ENCODE assay signal across 1 cellular context in the genomic region with DNA sequence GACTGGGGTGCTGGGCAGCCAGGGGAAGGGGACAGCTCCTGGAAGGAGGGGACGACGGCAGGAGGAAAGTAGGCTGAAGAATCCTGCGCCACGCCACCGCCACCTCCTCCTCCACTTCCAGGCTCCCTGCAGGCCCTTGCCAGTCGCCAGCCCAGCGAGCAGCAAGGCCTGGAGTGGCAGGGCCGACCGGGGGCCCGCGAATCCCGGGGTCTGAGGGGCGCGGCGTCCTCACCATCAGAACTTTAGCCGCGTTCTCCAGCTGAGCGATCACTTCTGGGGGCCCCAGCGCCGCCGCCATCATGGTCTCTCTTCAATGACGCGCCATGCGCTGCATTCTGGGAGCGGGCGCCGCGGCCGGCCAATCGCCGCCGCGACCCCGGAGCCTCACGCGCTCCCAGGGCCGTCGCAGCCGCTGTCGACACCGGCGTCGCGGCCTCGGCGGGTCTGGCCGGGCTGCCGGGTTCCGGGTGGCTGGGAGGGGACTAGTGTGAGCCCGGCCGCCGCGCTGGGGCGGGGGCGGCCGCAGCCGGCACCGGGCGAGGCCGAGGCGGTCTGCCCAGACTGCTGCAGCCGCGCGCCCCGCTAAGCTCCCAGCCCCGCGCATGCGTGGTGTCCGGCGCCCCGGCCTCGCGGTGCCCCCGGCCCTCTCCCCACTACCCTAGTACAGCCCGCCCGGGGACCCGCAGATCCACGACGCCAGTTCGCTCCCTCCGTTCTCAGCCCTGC.
TF ChIP-seq lines count a peak whose summit lies in the region.

XPO4 (minus strand) TSS at position 309 of the 726 bp plus-strand sequence; CDS start at position 301, 8 bp downstream.

TF ChIP-seq in WTC11, 78 proteins besides CTCF, POLR2A, EP300 and RAD21 (continued from another document and continues in another):
- no peak for TF ChIP-seq MLX (CRISPR knock-in tag; IDR thresholded peaks at IDR 0.05)
- TF ChIP-seq CREM (CRISPR knock-in tag; IDR thresholded peaks at IDR 0.05), result peak; percentile 85; the same call in 1 of the 2 replicates
- TF ChIP-seq ZNF138 (CRISPR knock-in tag; conservative IDR thresholded peaks at IDR 0.05), result no peak
- no peak for TF ChIP-seq SMAD4 (CRISPR knock-in tag; IDR thresholded peaks at IDR 0.05)
- no peak for TF ChIP-seq TP53 (CRISPR knock-in tag; IDR thresholded peaks at IDR 0.05)
- 0 out of 2 replicates have a peak, but pooled peaks have one; percentile 62 for TF ChIP-seq ZNF416 (CRISPR knock-in tag; IDR thresholded peaks at IDR 0.05)
- peak; percentile 83 for TF ChIP-seq ZNF232 (CRISPR knock-in tag; IDR thresholded peaks at IDR 0.05)
- TF ChIP-seq, protein P1, sequence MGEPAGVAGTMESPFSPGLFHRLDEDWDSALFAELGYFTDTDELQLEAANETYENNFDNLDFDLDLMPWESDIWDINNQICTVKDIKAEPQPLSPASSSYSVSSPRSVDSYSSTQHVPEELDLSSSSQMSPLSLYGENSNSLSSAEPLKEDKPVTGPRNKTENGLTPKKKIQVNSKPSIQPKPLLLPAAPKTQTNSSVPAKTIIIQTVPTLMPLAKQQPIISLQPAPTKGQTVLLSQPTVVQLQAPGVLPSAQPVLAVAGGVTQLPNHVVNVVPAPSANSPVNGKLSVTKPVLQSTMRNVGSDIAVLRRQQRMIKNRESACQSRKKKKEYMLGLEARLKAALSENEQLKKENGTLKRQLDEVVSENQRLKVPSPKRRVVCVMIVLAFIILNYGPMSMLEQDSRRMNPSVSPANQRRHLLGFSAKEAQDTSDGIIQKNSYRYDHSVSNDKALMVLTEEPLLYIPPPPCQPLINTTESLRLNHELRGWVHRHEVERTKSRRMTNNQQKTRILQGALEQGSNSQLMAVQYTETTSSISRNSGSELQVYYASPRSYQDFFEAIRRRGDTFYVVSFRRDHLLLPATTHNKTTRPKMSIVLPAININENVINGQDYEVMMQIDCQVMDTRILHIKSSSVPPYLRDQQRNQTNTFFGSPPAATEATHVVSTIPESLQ (CRISPR knock-in tag; IDR thresholded peaks at IDR 0.05), result no peak
- TF ChIP-seq, protein P2, sequence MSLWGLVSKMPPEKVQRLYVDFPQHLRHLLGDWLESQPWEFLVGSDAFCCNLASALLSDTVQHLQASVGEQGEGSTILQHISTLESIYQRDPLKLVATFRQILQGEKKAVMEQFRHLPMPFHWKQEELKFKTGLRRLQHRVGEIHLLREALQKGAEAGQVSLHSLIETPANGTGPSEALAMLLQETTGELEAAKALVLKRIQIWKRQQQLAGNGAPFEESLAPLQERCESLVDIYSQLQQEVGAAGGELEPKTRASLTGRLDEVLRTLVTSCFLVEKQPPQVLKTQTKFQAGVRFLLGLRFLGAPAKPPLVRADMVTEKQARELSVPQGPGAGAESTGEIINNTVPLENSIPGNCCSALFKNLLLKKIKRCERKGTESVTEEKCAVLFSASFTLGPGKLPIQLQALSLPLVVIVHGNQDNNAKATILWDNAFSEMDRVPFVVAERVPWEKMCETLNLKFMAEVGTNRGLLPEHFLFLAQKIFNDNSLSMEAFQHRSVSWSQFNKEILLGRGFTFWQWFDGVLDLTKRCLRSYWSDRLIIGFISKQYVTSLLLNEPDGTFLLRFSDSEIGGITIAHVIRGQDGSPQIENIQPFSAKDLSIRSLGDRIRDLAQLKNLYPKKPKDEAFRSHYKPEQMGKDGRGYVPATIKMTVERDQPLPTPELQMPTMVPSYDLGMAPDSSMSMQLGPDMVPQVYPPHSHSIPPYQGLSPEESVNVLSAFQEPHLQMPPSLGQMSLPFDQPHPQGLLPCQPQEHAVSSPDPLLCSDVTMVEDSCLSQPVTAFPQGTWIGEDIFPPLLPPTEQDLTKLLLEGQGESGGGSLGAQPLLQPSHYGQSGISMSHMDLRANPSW (CRISPR knock-in tag; conservative IDR thresholded peaks at IDR 0.05; ENCODE audit: low read depth), result no peak
- TF ChIP-seq JAZF1 (CRISPR knock-in tag; IDR thresholded peaks at IDR 0.05), result no peak
- TF ChIP-seq, protein P3, sequence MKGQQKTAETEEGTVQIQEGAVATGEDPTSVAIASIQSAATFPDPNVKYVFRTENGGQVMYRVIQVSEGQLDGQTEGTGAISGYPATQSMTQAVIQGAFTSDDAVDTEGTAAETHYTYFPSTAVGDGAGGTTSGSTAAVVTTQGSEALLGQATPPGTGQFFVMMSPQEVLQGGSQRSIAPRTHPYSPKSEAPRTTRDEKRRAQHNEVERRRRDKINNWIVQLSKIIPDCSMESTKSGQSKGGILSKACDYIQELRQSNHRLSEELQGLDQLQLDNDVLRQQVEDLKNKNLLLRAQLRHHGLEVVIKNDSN (CRISPR knock-in tag; IDR thresholded peaks at IDR 0.05), result no peak
- TF ChIP-seq SMAD3 (CRISPR knock-in tag; IDR thresholded peaks at IDR 0.05; ENCODE audit: borderline replicate concordance), result no peak
- TF ChIP-seq E2F4 (CRISPR knock-in tag; IDR thresholded peaks at IDR 0.05; ENCODE audit: borderline replicate concordance, low read depth), result no peak
- TF ChIP-seq ZNF425 (CRISPR knock-in tag; conservative IDR thresholded peaks at IDR 0.05), result no peak
- no peak for TF ChIP-seq NR3C1 (CRISPR knock-in tag; conservative IDR thresholded peaks at IDR 0.05; ENCODE audit: low read depth)
- no peak for TF ChIP-seq ZNF121 (CRISPR knock-in tag; IDR thresholded peaks at IDR 0.05)
- no peak for TF ChIP-seq JUN (CRISPR knock-in tag; IDR thresholded peaks at IDR 0.05)
- TF ChIP-seq ZNF671 (CRISPR knock-in tag; IDR thresholded peaks at IDR 0.05), result no peak
- peak; percentile 26; the same call in 1 of the 2 replicates for TF ChIP-seq GABPB1 (CRISPR knock-in tag; IDR thresholded peaks at IDR 0.05)
- no peak for TF ChIP-seq CBFB (CRISPR knock-in tag; IDR thresholded peaks at IDR 0.05; ENCODE audit: low read depth)
- TF ChIP-seq, protein P4, sequence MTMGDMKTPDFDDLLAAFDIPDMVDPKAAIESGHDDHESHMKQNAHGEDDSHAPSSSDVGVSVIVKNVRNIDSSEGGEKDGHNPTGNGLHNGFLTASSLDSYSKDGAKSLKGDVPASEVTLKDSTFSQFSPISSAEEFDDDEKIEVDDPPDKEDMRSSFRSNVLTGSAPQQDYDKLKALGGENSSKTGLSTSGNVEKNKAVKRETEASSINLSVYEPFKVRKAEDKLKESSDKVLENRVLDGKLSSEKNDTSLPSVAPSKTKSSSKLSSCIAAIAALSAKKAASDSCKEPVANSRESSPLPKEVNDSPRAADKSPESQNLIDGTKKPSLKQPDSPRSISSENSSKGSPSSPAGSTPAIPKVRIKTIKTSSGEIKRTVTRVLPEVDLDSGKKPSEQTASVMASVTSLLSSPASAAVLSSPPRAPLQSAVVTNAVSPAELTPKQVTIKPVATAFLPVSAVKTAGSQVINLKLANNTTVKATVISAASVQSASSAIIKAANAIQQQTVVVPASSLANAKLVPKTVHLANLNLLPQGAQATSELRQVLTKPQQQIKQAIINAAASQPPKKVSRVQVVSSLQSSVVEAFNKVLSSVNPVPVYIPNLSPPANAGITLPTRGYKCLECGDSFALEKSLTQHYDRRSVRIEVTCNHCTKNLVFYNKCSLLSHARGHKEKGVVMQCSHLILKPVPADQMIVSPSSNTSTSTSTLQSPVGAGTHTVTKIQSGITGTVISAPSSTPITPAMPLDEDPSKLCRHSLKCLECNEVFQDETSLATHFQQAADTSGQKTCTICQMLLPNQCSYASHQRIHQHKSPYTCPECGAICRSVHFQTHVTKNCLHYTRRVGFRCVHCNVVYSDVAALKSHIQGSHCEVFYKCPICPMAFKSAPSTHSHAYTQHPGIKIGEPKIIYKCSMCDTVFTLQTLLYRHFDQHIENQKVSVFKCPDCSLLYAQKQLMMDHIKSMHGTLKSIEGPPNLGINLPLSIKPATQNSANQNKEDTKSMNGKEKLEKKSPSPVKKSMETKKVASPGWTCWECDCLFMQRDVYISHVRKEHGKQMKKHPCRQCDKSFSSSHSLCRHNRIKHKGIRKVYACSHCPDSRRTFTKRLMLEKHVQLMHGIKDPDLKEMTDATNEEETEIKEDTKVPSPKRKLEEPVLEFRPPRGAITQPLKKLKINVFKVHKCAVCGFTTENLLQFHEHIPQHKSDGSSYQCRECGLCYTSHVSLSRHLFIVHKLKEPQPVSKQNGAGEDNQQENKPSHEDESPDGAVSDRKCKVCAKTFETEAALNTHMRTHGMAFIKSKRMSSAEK (CRISPR knock-in tag; IDR thresholded peaks at IDR 0.05; ENCODE audit: borderline replicate concordance), result 0 out of 2 replicates have a peak, but pooled peaks have one; percentile 56
- no peak for TF ChIP-seq MYBL2 (CRISPR knock-in tag; IDR thresholded peaks at IDR 0.05)
- no peak for TF ChIP-seq ATF3 (CRISPR knock-in tag; conservative IDR thresholded peaks at IDR 0.05)
- no peak for TF ChIP-seq ZNF512 (CRISPR knock-in tag; IDR thresholded peaks at IDR 0.05; ENCODE audit: borderline replicate concordance)
- TF ChIP-seq ATF2 (CRISPR knock-in tag; IDR thresholded peaks at IDR 0.05; ENCODE audit: borderline replicate concordance, low read depth), result no peak
- no peak for TF ChIP-seq FOXP1 (CRISPR knock-in tag; IDR thresholded peaks at IDR 0.05; ENCODE audit: borderline replicate concordance)
- TF ChIP-seq FOXP4 (CRISPR knock-in tag; IDR thresholded peaks at IDR 0.05), result no peak
- TF ChIP-seq, protein P5, sequence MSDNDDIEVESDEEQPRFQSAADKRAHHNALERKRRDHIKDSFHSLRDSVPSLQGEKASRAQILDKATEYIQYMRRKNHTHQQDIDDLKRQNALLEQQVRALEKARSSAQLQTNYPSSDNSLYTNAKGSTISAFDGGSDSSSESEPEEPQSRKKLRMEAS (CRISPR knock-in tag; IDR thresholded peaks at IDR 0.05), result no peak
